3 cellular contexts compared by ENCODE assay signal in the genomic region with DNA sequence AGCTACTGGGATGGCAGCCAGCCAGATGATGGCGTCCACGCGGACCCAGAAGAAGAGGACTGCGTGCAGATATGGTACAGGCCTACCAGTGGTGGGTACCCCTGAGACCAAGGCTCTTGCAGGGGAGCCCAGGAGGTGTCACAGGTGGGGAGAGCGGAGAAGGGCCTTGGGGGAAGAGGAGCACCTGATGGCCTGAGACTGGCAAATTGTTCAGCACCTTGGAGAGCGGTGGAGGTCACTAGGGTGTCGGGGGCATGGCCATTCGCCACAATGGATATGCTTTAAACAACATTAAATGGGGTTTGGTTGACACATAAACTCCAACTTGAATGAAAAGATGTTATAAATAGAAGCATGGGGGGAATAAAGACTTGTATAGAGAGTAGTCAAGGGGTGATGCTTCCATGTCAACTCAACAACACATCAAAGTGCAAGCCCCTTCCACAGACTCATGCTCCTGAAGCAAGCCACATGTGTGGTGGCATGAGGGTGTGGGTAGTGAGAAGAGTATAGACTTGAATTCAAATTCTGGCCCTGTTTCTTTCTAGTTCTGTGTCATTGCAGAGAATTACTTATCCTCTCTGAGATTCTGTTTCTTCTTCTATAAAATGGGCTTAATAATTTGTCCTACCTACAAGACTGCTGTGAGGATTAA.
A peak's percentile ranks its signal among the peaks of the same experiment; 100 is the strongest.
TF ChIP-seq lines count a peak whose summit lies in the region.

No MANE protein-coding gene starts in this region.

TF ChIP-seq in SK-N-SH, 30 proteins besides CTCF, POLR2A, EP300 and RAD21:
- TF ChIP-seq, protein P1, sequence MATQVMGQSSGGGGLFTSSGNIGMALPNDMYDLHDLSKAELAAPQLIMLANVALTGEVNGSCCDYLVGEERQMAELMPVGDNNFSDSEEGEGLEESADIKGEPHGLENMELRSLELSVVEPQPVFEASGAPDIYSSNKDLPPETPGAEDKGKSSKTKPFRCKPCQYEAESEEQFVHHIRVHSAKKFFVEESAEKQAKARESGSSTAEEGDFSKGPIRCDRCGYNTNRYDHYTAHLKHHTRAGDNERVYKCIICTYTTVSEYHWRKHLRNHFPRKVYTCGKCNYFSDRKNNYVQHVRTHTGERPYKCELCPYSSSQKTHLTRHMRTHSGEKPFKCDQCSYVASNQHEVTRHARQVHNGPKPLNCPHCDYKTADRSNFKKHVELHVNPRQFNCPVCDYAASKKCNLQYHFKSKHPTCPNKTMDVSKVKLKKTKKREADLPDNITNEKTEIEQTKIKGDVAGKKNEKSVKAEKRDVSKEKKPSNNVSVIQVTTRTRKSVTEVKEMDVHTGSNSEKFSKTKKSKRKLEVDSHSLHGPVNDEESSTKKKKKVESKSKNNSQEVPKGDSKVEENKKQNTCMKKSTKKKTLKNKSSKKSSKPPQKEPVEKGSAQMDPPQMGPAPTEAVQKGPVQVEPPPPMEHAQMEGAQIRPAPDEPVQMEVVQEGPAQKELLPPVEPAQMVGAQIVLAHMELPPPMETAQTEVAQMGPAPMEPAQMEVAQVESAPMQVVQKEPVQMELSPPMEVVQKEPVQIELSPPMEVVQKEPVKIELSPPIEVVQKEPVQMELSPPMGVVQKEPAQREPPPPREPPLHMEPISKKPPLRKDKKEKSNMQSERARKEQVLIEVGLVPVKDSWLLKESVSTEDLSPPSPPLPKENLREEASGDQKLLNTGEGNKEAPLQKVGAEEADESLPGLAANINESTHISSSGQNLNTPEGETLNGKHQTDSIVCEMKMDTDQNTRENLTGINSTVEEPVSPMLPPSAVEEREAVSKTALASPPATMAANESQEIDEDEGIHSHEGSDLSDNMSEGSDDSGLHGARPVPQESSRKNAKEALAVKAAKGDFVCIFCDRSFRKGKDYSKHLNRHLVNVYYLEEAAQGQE (IDR thresholded peaks at IDR 0.05; ENCODE audit: low read depth, low read length), result peak; percentile 87
- TF ChIP-seq, protein P2, sequence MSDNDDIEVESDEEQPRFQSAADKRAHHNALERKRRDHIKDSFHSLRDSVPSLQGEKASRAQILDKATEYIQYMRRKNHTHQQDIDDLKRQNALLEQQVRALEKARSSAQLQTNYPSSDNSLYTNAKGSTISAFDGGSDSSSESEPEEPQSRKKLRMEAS (IDR thresholded peaks at IDR 0.05; ENCODE audit: low read depth), result no peak
TF ChIP-seq in SK-N-SH: peak in this region for 1.

TF ChIP-seq in SK-N-SH treated with all-trans-retinoic acid at 6 μM for 48 hours, 23 proteins besides CTCF, POLR2A, EP300 and RAD21:
- TF ChIP-seq, protein P3, sequence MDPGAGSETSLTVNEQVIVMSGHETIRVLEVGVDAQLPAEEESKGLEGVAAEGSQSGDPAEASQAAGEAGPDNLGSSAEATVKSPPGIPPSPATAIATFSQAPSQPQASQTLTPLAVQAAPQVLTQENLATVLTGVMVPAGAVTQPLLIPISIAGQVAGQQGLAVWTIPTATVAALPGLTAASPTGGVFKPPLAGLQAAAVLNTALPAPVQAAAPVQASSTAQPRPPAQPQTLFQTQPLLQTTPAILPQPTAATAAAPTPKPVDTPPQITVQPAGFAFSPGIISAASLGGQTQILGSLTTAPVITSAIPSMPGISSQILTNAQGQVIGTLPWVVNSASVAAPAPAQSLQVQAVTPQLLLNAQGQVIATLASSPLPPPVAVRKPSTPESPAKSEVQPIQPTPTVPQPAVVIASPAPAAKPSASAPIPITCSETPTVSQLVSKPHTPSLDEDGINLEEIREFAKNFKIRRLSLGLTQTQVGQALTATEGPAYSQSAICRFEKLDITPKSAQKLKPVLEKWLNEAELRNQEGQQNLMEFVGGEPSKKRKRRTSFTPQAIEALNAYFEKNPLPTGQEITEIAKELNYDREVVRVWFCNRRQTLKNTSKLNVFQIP (CRISPR knock-in tag; IDR thresholded peaks at IDR 0.05; ENCODE audit: borderline replicate concordance, low read depth), result no peak
- TF ChIP-seq, protein P4, sequence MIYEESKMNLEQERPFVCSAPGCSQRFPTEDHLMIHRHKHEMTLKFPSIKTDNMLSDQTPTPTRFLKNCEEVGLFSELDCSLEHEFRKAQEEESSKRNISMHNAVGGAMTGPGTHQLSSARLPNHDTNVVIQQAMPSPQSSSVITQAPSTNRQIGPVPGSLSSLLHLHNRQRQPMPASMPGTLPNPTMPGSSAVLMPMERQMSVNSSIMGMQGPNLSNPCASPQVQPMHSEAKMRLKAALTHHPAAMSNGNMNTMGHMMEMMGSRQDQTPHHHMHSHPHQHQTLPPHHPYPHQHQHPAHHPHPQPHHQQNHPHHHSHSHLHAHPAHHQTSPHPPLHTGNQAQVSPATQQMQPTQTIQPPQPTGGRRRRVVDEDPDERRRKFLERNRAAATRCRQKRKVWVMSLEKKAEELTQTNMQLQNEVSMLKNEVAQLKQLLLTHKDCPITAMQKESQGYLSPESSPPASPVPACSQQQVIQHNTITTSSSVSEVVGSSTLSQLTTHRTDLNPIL (CRISPR knock-in tag; IDR thresholded peaks at IDR 0.05; ENCODE audit: low read depth), result no peak
- no peak for TF ChIP-seq ZFP30 (CRISPR knock-in tag; IDR thresholded peaks at IDR 0.05)
- TF ChIP-seq ESRRG (CRISPR knock-in tag; IDR thresholded peaks at IDR 0.05), result no peak
- TF ChIP-seq, protein P5, sequence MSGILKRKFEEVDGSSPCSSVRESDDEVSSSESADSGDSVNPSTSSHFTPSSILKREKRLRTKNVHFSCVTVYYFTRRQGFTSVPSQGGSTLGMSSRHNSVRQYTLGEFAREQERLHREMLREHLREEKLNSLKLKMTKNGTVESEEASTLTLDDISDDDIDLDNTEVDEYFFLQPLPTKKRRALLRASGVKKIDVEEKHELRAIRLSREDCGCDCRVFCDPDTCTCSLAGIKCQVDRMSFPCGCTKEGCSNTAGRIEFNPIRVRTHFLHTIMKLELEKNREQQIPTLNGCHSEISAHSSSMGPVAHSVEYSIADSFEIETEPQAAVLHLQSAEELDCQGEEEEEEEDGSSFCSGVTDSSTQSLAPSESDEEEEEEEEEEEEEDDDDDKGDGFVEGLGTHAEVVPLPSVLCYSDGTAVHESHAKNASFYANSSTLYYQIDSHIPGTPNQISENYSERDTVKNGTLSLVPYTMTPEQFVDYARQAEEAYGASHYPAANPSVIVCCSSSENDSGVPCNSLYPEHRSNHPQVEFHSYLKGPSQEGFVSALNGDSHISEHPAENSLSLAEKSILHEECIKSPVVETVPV (CRISPR knock-in tag; IDR thresholded peaks at IDR 0.05), result no peak
- no peak for TF ChIP-seq CSDC2 (CRISPR knock-in tag; IDR thresholded peaks at IDR 0.05)
- TF ChIP-seq GLIS3 (CRISPR knock-in tag; IDR thresholded peaks at IDR 0.05), result no peak
- no peak for TF ChIP-seq TOX (CRISPR knock-in tag; IDR thresholded peaks at IDR 0.05; ENCODE audit: borderline replicate concordance)
- no peak for TF ChIP-seq SNAI2 (CRISPR knock-in tag; IDR thresholded peaks at IDR 0.05)
- no peak for TF ChIP-seq ZNF565 (CRISPR knock-in tag; conservative IDR thresholded peaks at IDR 0.05; ENCODE audit: low read depth)
- no peak for TF ChIP-seq ZNF8 (CRISPR knock-in tag; IDR thresholded peaks at IDR 0.05)
- TF ChIP-seq ZC3H10 (CRISPR knock-in tag; IDR thresholded peaks at IDR 0.05), result no peak
TF ChIP-seq in SK-N-SH treated with all-trans-retinoic acid at 6 μM for 48 hours: peak in this region for 0.

TF ChIP-seq in HCT116, 20 proteins besides CTCF, POLR2A, EP300 and RAD21:
- TF ChIP-seq CBX3 (IDR thresholded peaks at IDR 0.05; ENCODE audit: low read depth) (no peak), ZNF274 (IDR thresholded peaks at IDR 0.05; ENCODE audit: low read depth, low read length) (no peak), YY1 (IDR thresholded peaks at IDR 0.05; ENCODE audit: extremely low read depth, insufficient replicate concordance, low read depth, low read length) (no peak), SIN3A (IDR thresholded peaks at IDR 0.05; ENCODE audit: low read depth) (no peak)
- TF ChIP-seq, protein P1 (IDR thresholded peaks at IDR 0.05; ENCODE audit: low read depth), result peak; percentile 76
